Comparison of ENCODE assay signal across 8 cellular contexts in genomic region chr19:39971380-39971841, GRCh38. TPM values are rescaled to one million over a fixed set of nuclear protein-coding genes. Genes with fewer than 3 reads are reported as not detected.
DNase-seq lines count a peak whose midpoint lies in the region; ATAC-seq and TF ChIP-seq lines count a peak whose summit lies in the region.

No MANE protein-coding gene starts in this region.

- TF ChIP-seq POLR2A in upper lobe of left lung (IDR thresholded peaks at IDR 0.05): peak in 1 of 4 donors; percentile 56

- TF ChIP-seq EP300 in upper lobe of left lung (IDR thresholded peaks at IDR 0.05): no peak

- peaks cover 18 to 73% (median 25%) of the 10 kb centered on the region in 10 experiments for H3K4me1 ChIP-seq in BLaER1 treated with 17β-estradiol and CSF1 and Interleukin-3, amounts not matched to agents 10 nM and 100 nM
- H3K4me1 ChIP-seq in HUES48 (ENCODE audit: control insufficient read depth, insufficient read depth, low read length) (peaks cover 3% of the 10 kb centered on the region; the same call in 1 of the 2 replicates), lower lobe of right lung (peaks cover 21% of the 10 kb centered on the region), upper lobe of left lung (peaks cover 16 to 28% (median 18%) of the 10 kb centered on the region in 4 donors)

- H3K4me3 ChIP-seq in BLaER1 treated with 17β-estradiol and CSF1 and Interleukin-3, amounts not matched to agents 10 nM and 100 nM: peak overlapping the region; percentile 79 to 96 (median 87)
- peak overlapping the region; percentile 87 for H3K4me3 ChIP-seq in HUES48 (ENCODE audit: low read depth, low read length)
- peak overlapping the region; percentile 97 for H3K4me3 ChIP-seq in brain microvascular endothelial cell (ENCODE audit: low read depth, low read length)
- H3K4me3 ChIP-seq in lower lobe of right lung: peak overlapping the region; percentile 83
- peak overlapping the region; percentile 63 to 90 (median 88) for H3K4me3 ChIP-seq in upper lobe of left lung

- H3K4me2 ChIP-seq in BLaER1 treated with 17β-estradiol and CSF1 and Interleukin-3, amounts not matched to agents 10 nM and 100 nM: peak overlapping the region; percentile 87 to 99 (median 96)

- H3K36me3 ChIP-seq in BLaER1 treated with 17β-estradiol and CSF1 and Interleukin-3, amounts not matched to agents 10 nM and 100 nM: peaks cover 39 to 46% (median 45%) of the 10 kb centered on the region in 11 experiments
- H3K36me3 ChIP-seq in HUES48 (ENCODE audit: control insufficient read depth, insufficient read depth, low read length) (peaks cover 37% of the 10 kb centered on the region), brain microvascular endothelial cell (replicated peaks) (peaks cover 31% of the 10 kb centered on the region), lower lobe of right lung (peaks cover 43% of the 10 kb centered on the region), upper lobe of left lung (peaks cover 9 to 42% (median 37%) of the 10 kb centered on the region in 4 donors)

- DNase-seq in brain microvascular endothelial cell (peak; percentile 16), lower lobe of right lung (no peak), upper lobe of left lung (peak in 1 of 2 donors; percentile 75), midbrain (lab: John Stamatoyannopoulos, UW) (no peak), NCI-H226 (no peak), DMS153 treated with DMSO at 0.1 percent for 48 hours (lab: John Stamatoyannopoulos, UW; ENCODE audit: unreplicated experiment) (no peak)

- H3K9me3 ChIP-seq in BLaER1 treated with 17β-estradiol and CSF1 and Interleukin-3, amounts not matched to agents 10 nM and 100 nM (replicated peaks in 1 of 11): no peaks in the 10 kb centered on the region; a peak in 1 of 22 replicates
- no peaks in the 10 kb centered on the region for H3K9me3 ChIP-seq in HUES48 (ENCODE audit: control insufficient read depth, insufficient read depth, low read length)
- no peaks in the 10 kb centered on the region for H3K9me3 ChIP-seq in lower lobe of right lung
- no peaks in the 10 kb centered on the region for H3K9me3 ChIP-seq in upper lobe of left lung

- ATAC-seq in lower lobe of right lung (peak; percentile 0 to 1), upper lobe of left lung (ENCODE audit: low FRiP score in 2 of 2) (peak in 1 of 2 donors; percentile 1)

- H3K27me3 ChIP-seq in BLaER1 treated with 17β-estradiol and CSF1 and Interleukin-3, amounts not matched to agents 10 nM and 100 nM: no peaks in the 10 kb centered on the region
- no peaks in the 10 kb centered on the region for H3K27me3 ChIP-seq in HUES48 (ENCODE audit: control insufficient read depth, insufficient read depth, low read length)
- no peaks in the 10 kb centered on the region for H3K27me3 ChIP-seq in brain microvascular endothelial cell (replicated peaks)
- no peaks in the 10 kb centered on the region for H3K27me3 ChIP-seq in lower lobe of right lung (ENCODE audit: low read depth)
- H3K27me3 ChIP-seq in upper lobe of left lung: no peaks in the 10 kb centered on the region

- H3K9ac ChIP-seq in BLaER1 treated with 17β-estradiol and CSF1 and Interleukin-3, amounts not matched to agents 10 nM and 100 nM: peak overlapping the region; percentile 81 to 94 (median 88)
- H3K9ac ChIP-seq in HUES48 (ENCODE audit: low read depth, low read length): peak overlapping the region; percentile 68

- H4K20me1 ChIP-seq in BLaER1 treated with 17β-estradiol and CSF1 and Interleukin-3, amounts not matched to agents 10 nM and 100 nM: peaks cover 0 to 39% (median 22%) of the 10 kb centered on the region in 11 experiments; a peak in 13 of 22 replicates

- in situ Hi-C loops in brain microvascular endothelial cell (cut with HindIII; ENCODE audit: low pct_ligation_motif_present, low sequenced_read_pairs): no loop called here

- WGBS in upper lobe of left lung, 2 donors: 1% methylated on average over 17 to 20 of the region's 20 CpGs

- intact Hi-C loops in lower lobe of right lung (cut with DNase I): no loop called here

- H3K27ac ChIP-seq in BLaER1 treated with 17β-estradiol and CSF1 and Interleukin-3, amounts not matched to agents 10 nM and 100 nM: peak overlapping the region; percentile 69 to 88 (median 79)
- peak overlapping the region; percentile 53 for H3K27ac ChIP-seq in HUES48 (ENCODE audit: low read depth, low read length)
- H3K27ac ChIP-seq in brain microvascular endothelial cell: peak overlapping the region; percentile 87
- H3K27ac ChIP-seq in lower lobe of right lung: peak overlapping the region; percentile 89
- peak overlapping the region; percentile 79 to 92 (median 88) for H3K27ac ChIP-seq in upper lobe of left lung

- TF ChIP-seq CTCF in brain microvascular endothelial cell (IDR thresholded peaks at IDR 0.05; ENCODE audit: low read depth, low read length, missing control alignments) (no peak), lower lobe of right lung (IDR thresholded peaks at IDR 0.05) (no peak), upper lobe of left lung (IDR thresholded peaks at IDR 0.05) (no peak)

RNA-seq across cellular contexts. Expression of gene PSMC4, which starts 0.4 kb away (rescaled TPM):
- 57.3 TPM for total RNA-seq in lower lobe of right lung
- 10 to 100 TPM; 41.1 to 85.7 (median 59.9) TPM for total RNA-seq in upper lobe of left lung

RNA-seq across cellular contexts. Expression of gene ZNF546, which starts 25.4 kb away (rescaled TPM):
- total RNA-seq in lower lobe of right lung (7.4 TPM), upper lobe of left lung (1 to 10 TPM; 2.1 to 6.4 (median 5.0) TPM)

RNA-seq across cellular contexts. Expression of gene FCGBP, which starts 37.0 kb away (rescaled TPM):
- 95.3 TPM for total RNA-seq in lower lobe of right lung
- total RNA-seq in upper lobe of left lung: 10 to 100 TPM in 4 of 6 donors, 1 to 10 TPM in 2; 7.0 to 27.2 (median 14.3) TPM
